14 cellular contexts compared by ENCODE assay signal in the genomic region with DNA sequence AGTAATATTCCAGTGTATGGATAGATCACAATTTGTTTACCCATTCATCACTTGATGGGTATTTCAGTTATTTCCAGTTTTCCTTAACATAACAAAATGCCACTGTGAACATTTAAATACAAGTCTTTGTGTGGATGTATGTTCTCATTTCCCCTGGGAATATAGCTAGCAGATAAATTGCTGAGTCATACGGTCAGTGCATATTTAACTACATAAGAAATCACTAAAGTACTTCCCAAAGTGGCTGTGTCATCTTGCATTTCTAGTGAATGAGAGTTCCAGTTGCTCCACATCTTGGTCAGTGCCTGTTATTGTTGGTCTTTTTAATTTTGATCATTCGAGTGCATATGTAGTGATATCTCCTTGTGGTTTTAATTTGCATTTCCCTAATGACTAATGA.
DNase-seq lines count a peak whose midpoint lies in the region; ATAC-seq, FAIRE-seq and TF ChIP-seq lines count a peak whose summit lies in the region.
"Had no signal": no experiment of that assay in that cellular context is flagged by ENCODE, and none has a peak within 500 bp of the region (broad histone marks: within the 10 kb centered on the region; RNA-seq: fewer than 3 reads in every experiment).

No MANE protein-coding gene starts in this region.

- H3K27me3 ChIP-seq in A673 (replicated peaks; ENCODE audit: insufficient read depth, low read depth, low read length, poor library complexity) (peaks cover 13% of the 10 kb centered on the region), body of pancreas (no peaks in the 10 kb centered on the region), thyroid gland (no peaks in the 10 kb centered on the region)
- H3K27me3 ChIP-seq: BE2C had no signal

- H3K27ac ChIP-seq in A673 (ENCODE audit: low read depth, low read length, poor library complexity, severe bottlenecking) (no peak overlapping the region), SK-N-MC (no peak overlapping the region), body of pancreas (no peak overlapping the region), thyroid gland (no peak overlapping the region)

- FAIRE-seq in GM12891 (lab: Jason Lieb, UNC), result peak; percentile 80

- TF ChIP-seq CTCF in A673 (conservative IDR thresholded peaks at IDR 0.05; ENCODE audit: low read depth, low read length) (no peak), body of pancreas (IDR thresholded peaks at IDR 0.05) (no peak), thyroid gland (IDR thresholded peaks at IDR 0.05) (no peak)

- POLR2A ChIA-PET in A673 (lab: Charles Lee; ENCODE audit: low non-redundant PET), result no interaction called here

- DNase-seq in A673 (ENCODE audit: low spot score), result peak; percentile 38
- no peak for DNase-seq in GM12891 (ENCODE audit: insufficient read length, low spot score)
- peak; percentile 14 for DNase-seq in SK-N-MC (ENCODE audit: low read depth, low spot score)
- peak; percentile 68 for DNase-seq in fibroblast of peridontal ligament (ENCODE audit: extremely low read depth)
- DNase-seq in body of pancreas, result no peak
- DNase-seq in left cardiac atrium, result no peak
- no peak for DNase-seq in thyroid gland
- DNase-seq in NCI-H345 treated with DMSO at 0.1 percent for 48 hours (lab: John Stamatoyannopoulos, UW; ENCODE audit: unreplicated experiment), result no peak
- DNase-seq: activated CD4-positive, alpha-beta T cell treated with anti-CD3 and anti-CD28 coated beads, Interleukin-2, amount 50 U/mL, for 48 hours; activated effector memory CD4-positive, alpha-beta T cell treated with anti-CD3 and anti-CD28 coated beads, Interleukin-2, amount 50 U/mL, for 16 hours; BE2C; NCI-H1105 treated with DMSO at 0.1 percent for 48 hours; NCI-H526; stimulated activated CD4-positive, alpha-beta T cell treated with anti-CD3 and anti-CD28 coated beads, Interleukin-2, amount 100 ng/mL, for 24 hours had no signal

- ATAC-seq in body of pancreas (no peak), left cardiac atrium (no peak)

- no peaks in the 10 kb centered on the region for H3K36me3 ChIP-seq in A673 (ENCODE audit: insufficient read depth, low read length, poor library complexity, severe bottlenecking)
- H3K36me3 ChIP-seq in SK-N-MC (ENCODE audit: insufficient read depth, low read length), result no peaks in the 10 kb centered on the region
- H3K36me3 ChIP-seq in body of pancreas (replicated peaks in 1 of 2; ENCODE audit: insufficient read depth in 1 of 2, low read depth in 2 of 2), result no peaks in the 10 kb centered on the region
- H3K36me3 ChIP-seq in thyroid gland, result no peaks in the 10 kb centered on the region
- H3K36me3 ChIP-seq: BE2C had no signal

- CTCF ChIA-PET in A673 (lab: Charles Lee), result no interaction called here

- no peak for TF ChIP-seq POLR2A in GM12891 (IDR thresholded peaks at IDR 0.05; ENCODE audit: low read depth, low read length)
- TF ChIP-seq POLR2A in body of pancreas (IDR thresholded peaks at IDR 0.05), result no peak
- TF ChIP-seq POLR2A in thyroid gland (IDR thresholded peaks at IDR 0.05), result no peak

- H3K9me3 ChIP-seq in A673 (ENCODE audit: low read depth, low read length, poor library complexity, severe bottlenecking) (no peaks in the 10 kb centered on the region), SK-N-MC (ENCODE audit: low read depth, low read length) (no peaks in the 10 kb centered on the region), body of pancreas (no peaks in the 10 kb centered on the region), thyroid gland (no peaks in the 10 kb centered on the region)
- H3K9me3 ChIP-seq: BE2C had no signal

- H3K4me1 ChIP-seq in A673 (ENCODE audit: insufficient read depth, low read length, poor library complexity, severe bottlenecking), result no peaks in the 10 kb centered on the region
- H3K4me1 ChIP-seq in body of pancreas, result peaks cover 30% of the 10 kb centered on the region
- no peaks in the 10 kb centered on the region for H3K4me1 ChIP-seq in thyroid gland
- H3K4me1 ChIP-seq: BE2C had no signal

- no TSS peak for BruUV-seq in A673 (replicated peaks; lab: Mats Ljungman, UMichigan)

- no peak overlapping the region for H3K9ac ChIP-seq in SK-N-MC (ENCODE audit: insufficient read length)

- 81% methylated on average over 2 of the region's 2 CpGs for WGBS in body of pancreas, 2 donors
- WGBS in thyroid gland, 2 donors, result 82 to 86% methylated on average over 2 of the region's 2 CpGs

- intact Hi-C loops in A673 (cut with micrococcal nuclease; ENCODE audit: unreplicated experiment), result no loop called here
- intact Hi-C loops in body of pancreas (cut with DNase I), result no loop called here
- intact Hi-C loops in left cardiac atrium (cut with DNase I), result no loop called here
- intact Hi-C loops in thyroid gland (cut with DNase I), result no loop called here

- no peak overlapping the region for H3K4me3 ChIP-seq in A673 (ENCODE audit: low read depth, low read length, poor library complexity, severe bottlenecking)
- H3K4me3 ChIP-seq in SK-N-MC, result no peak overlapping the region
- no peak overlapping the region for H3K4me3 ChIP-seq in body of pancreas
- H3K4me3 ChIP-seq in thyroid gland (replicated peaks in 1 of 3), result no peak overlapping the region

TF ChIP-seq in GM12891, 5 proteins besides CTCF, POLR2A, EP300 and RAD21:
- TF ChIP-seq SPI1 (IDR thresholded peaks at IDR 0.05; ENCODE audit: low read depth, low read length) (no peak), POLR2AphosphoS5 (IDR thresholded peaks at IDR 0.05; ENCODE audit: low read depth, low read length) (no peak), TAF1 (IDR thresholded peaks at IDR 0.05; ENCODE audit: low read depth, low read length) (no peak), PAX5 (IDR thresholded peaks at IDR 0.05; ENCODE audit: insufficient read depth, low read length, severe bottlenecking) (no peak), POU2F2 (IDR thresholded peaks at IDR 0.05; ENCODE audit: low read depth, low read length) (no peak)
TF ChIP-seq in GM12891: peak in this region for 0.

Comparison
In these comparisons a context has a peak if more than half of its experiments do, and no peak if none do; other contexts are left out.
1. DNase-seq: peak in A673 (single experiment), SK-N-MC (single experiment) and fibroblast of peridontal ligament (single experiment); none in GM12891 (single experiment), body of pancreas (0 of 4), left cardiac atrium (single experiment), thyroid gland (0 of 2) and NCI-H345 treated with DMSO at 0.1 percent for 48 hours (single experiment).